27 cellular contexts compared by ENCODE assay signal in the genomic region with DNA sequence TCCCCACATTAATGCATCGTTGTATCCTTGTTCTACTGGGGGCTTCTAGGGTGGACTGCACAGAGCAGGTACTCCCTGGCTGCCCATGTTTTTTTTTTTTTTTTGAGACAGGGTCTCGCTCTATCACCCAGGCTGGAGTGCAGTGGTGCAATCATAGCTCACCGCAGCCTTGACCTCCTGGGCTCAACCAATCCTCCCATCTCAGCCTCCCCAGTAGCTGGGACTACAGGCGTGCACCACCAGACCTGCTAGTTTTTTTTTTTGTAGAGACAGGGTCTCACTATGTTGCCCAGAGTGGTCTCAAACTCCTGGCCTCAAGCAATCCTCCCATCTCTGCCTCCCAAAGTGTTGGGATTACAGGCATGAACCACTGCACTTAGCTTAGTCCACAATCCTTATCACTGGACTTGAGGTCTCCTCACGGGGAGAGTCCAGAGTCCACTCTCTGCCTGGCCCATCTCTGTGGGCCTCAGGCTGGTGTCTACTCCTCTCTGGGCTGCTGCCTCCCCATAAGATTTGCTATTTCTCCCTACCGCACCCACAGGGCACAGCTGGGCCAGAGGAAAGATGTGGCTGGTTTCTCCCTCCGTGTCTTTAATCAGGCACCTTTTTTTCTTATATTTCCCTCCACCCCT. TPM values are rescaled to one million over a fixed set of nuclear protein-coding genes. Genes with fewer than 3 reads are reported as not detected.
DNase-seq lines count a peak whose midpoint lies in the region; ATAC-seq, FAIRE-seq and TF ChIP-seq lines count a peak whose summit lies in the region.
"Had no signal": no experiment of that assay in that cellular context is flagged by ENCODE, and none has a peak within 500 bp of the region (broad histone marks: within the 10 kb centered on the region; RNA-seq: fewer than 3 reads in every experiment).

No MANE protein-coding gene starts in this region.

- intact Hi-C loops in HepG2 (cut with micrococcal nuclease; ENCODE audit: unreplicated experiment) (no loop called here), spleen (cut with DNase I; ENCODE audit: low total_unique reads) (no loop called here), heart left ventricle (cut with DNase I) (no loop called here)
- intact Hi-C loops in CD8-positive, alpha-beta T cell (cut with DNase I, micrococcal nuclease) = no loop called here

- no peak overlapping the region for H3K4me3 ChIP-seq in HepG2 (replicated peaks in 1 of 3; ENCODE audit: insufficient read depth in 1 of 3, low read depth in 2 of 3, low read length in 3 of 3)
- H3K4me3 ChIP-seq in spleen = no peak overlapping the region
- H3K4me3 ChIP-seq in CD8-positive, alpha-beta T cell (ENCODE audit: low read depth, low read length) = no peak overlapping the region
- no peak overlapping the region for H3K4me3 ChIP-seq in heart left ventricle
- H3K4me3 ChIP-seq: A549; BLaER1 treated with 17β-estradiol and CSF1 and Interleukin-3, amounts not matched to agents 10 nM and 100 nM; GM23338 had no signal

- no peak for FAIRE-seq in HepG2 (lab: Jason Lieb, UNC)
- FAIRE-seq: A549, GM12891, GM18507 had no signal

- no peaks in the 10 kb centered on the region for H4K20me1 ChIP-seq in HepG2 (ENCODE audit: insufficient read depth, low read length)
- H4K20me1 ChIP-seq: BLaER1 treated with 17β-estradiol and CSF1 and Interleukin-3, amounts not matched to agents 10 nM and 100 nM had no signal

- no peaks in the 10 kb centered on the region for H3K9me3 ChIP-seq in HepG2 (ENCODE audit: low read length)
- no peaks in the 10 kb centered on the region for H3K9me3 ChIP-seq in spleen
- H3K9me3 ChIP-seq in CD8-positive, alpha-beta T cell (ENCODE audit: low read length) = no peaks in the 10 kb centered on the region
- no peaks in the 10 kb centered on the region for H3K9me3 ChIP-seq in heart left ventricle
- H3K9me3 ChIP-seq: A549; BE2C; BLaER1 treated with 17β-estradiol and CSF1 and Interleukin-3, amounts not matched to agents 10 nM and 100 nM had no signal

- no peaks in the 10 kb centered on the region for H3K4me1 Mint-ChIP-seq in chondrocyte (ENCODE audit: low read depth)
- H3K4me1 Mint-ChIP-seq in CD8-positive, alpha-beta T cell (ENCODE audit: low read depth) = no peaks in the 10 kb centered on the region
- H3K4me1 Mint-ChIP-seq: GM23338, H9 had no signal

- no peaks in the 10 kb centered on the region for H3K36me3 Mint-ChIP-seq in chondrocyte (ENCODE audit: low read depth)
- H3K36me3 Mint-ChIP-seq in CD8-positive, alpha-beta T cell = no peaks in the 10 kb centered on the region
- H3K36me3 Mint-ChIP-seq: CD14-positive monocyte had no signal

- no peak for TF ChIP-seq RAD21 in HepG2 (CRISPR knock-in tag; IDR thresholded peaks at IDR 0.05)

- no peak overlapping the region for H3K4me3 Mint-ChIP-seq in chondrocyte (ENCODE audit: unreplicated experiment)
- no peak overlapping the region for H3K4me3 Mint-ChIP-seq in CD8-positive, alpha-beta T cell
- H3K4me3 Mint-ChIP-seq: CD14-positive monocyte; CD4-positive, alpha-beta T cell; GM23338; H9 had no signal

- ATAC-seq in HepG2 = no peak
- ATAC-seq in CD8-positive, alpha-beta T cell = no peak
- ATAC-seq in heart left ventricle = no peak
- ATAC-seq: GM23338, HCT116 had no signal

- TF ChIP-seq CTCF in chondrocyte (IDR thresholded peaks at IDR 0.05) (no peak), HepG2 (CRISPR knock-in tag; IDR thresholded peaks at IDR 0.05) (no peak), spleen (IDR thresholded peaks at IDR 0.05 in 8 of 11, conservative IDR thresholded peaks at IDR 0.05 in 3 of 11) (no peak), heart left ventricle (IDR thresholded peaks at IDR 0.05) (no peak)
- no peak for TF ChIP-seq CTCF in CD8-positive, alpha-beta T cell (IDR thresholded peaks at IDR 0.05)

- H3K9ac ChIP-seq in HepG2 (ENCODE audit: insufficient read depth, low read depth, low read length) = no peak overlapping the region
- H3K9ac ChIP-seq: BLaER1 treated with 17β-estradiol and CSF1 and Interleukin-3, amounts not matched to agents 10 nM and 100 nM had no signal

- no TSS peak for BruUV-seq in HepG2 (replicated peaks; lab: Mats Ljungman, UMichigan)

- 49% methylated on average over 7 of the region's 7 CpGs for WGBS in HepG2 (ENCODE audit: low lambda C conversion rate)
- WGBS in spleen, 5 donors = 85 to 88% (median 86%) methylated on average over 7 of the region's 7 CpGs
- WGBS in heart left ventricle, 4 donors = 73 to 87% (median 85%) methylated on average over 7 of the region's 7 CpGs

- H3K36me3 ChIP-seq in HepG2 (replicated peaks in 1 of 2; ENCODE audit: control insufficient read depth in 1 of 2, insufficient read depth in 2 of 2, low read length in 2 of 2) (no peaks in the 10 kb centered on the region), spleen (no peaks in the 10 kb centered on the region), heart left ventricle (no peaks in the 10 kb centered on the region)
- no peaks in the 10 kb centered on the region for H3K36me3 ChIP-seq in CD8-positive, alpha-beta T cell (ENCODE audit: insufficient read depth, low read length)
- H3K36me3 ChIP-seq: BE2C; BLaER1 treated with 17β-estradiol and CSF1 and Interleukin-3, amounts not matched to agents 10 nM and 100 nM had no signal

- H3K27ac ChIP-seq in HepG2 (ENCODE audit: extremely low read length, insufficient read depth, low read length) = no peak overlapping the region
- no peak overlapping the region for H3K27ac ChIP-seq in spleen
- no peak overlapping the region for H3K27ac ChIP-seq in CD8-positive, alpha-beta T cell (ENCODE audit: low read depth, low read length)
- no peak overlapping the region for H3K27ac ChIP-seq in heart left ventricle
- H3K27ac ChIP-seq: A549; BLaER1 treated with 17β-estradiol and CSF1 and Interleukin-3, amounts not matched to agents 10 nM and 100 nM had no signal

- H3K27me3 Mint-ChIP-seq in chondrocyte (ENCODE audit: low read depth) = peaks cover 43% of the 10 kb centered on the region
- H3K27me3 Mint-ChIP-seq in CD8-positive, alpha-beta T cell (ENCODE audit: low read depth) = peaks cover 25% of the 10 kb centered on the region

- CTCF ChIA-PET in HepG2 (lab: Yijun Ruan, JAX; ENCODE audit: low intra/inter-chr PET ratio, low total read pairs) = no interaction called here
- CTCF ChIA-PET in CD8-positive, alpha-beta T cell (lab: Charles Lee) = interaction anchor here (0.6 to 2.6 kb wide), 4 partner anchors 145 to 614 kb away, joined by 3 to 9 read pairs (median 4); no protein-coding TSS in a partner anchor

- H3K4me1 ChIP-seq in HepG2 (ENCODE audit: insufficient read depth, low read length) (peaks cover 35% of the 10 kb centered on the region), spleen (peaks cover 0 to 9% (median 2%) of the 10 kb centered on the region in 6 donors), heart left ventricle (peaks cover 0 to 7% (median 0%) of the 10 kb centered on the region in 12 donors)
- H3K4me1 ChIP-seq in CD8-positive, alpha-beta T cell (ENCODE audit: insufficient read depth, low read length) = no peaks in the 10 kb centered on the region
- H3K4me1 ChIP-seq: BE2C had no signal

- H3K27ac Mint-ChIP-seq in chondrocyte (ENCODE audit: unreplicated experiment) = no peak overlapping the region
- H3K27ac Mint-ChIP-seq in CD8-positive, alpha-beta T cell = no peak overlapping the region
- H3K27ac Mint-ChIP-seq: CD14-positive monocyte; CD4-positive, alpha-beta T cell; GM23338; H9 had no signal

- in situ Hi-C loops in HepG2 (cut with HindIII; ENCODE audit: extremely low pct_ligation_motif_present, low pct_unique_long_range_greater_than_20kb) = loop anchor here (25.0 kb wide), 1 partner anchor 477 kb away; the partner anchor contains the start of gene OR1I1

- H3K27me3 ChIP-seq in HepG2 (ENCODE audit: control insufficient read depth in 1 of 2, insufficient read depth in 2 of 2, low read length in 2 of 2) (no peaks in the 10 kb centered on the region), spleen (replicated peaks in 1 of 7) (peaks cover 0 to 63% (median 13%) of the 10 kb centered on the region in 7 donors), heart left ventricle (peaks cover 0 to 33% (median 8%) of the 10 kb centered on the region in 9 donors)
- no peaks in the 10 kb centered on the region for H3K27me3 ChIP-seq in CD8-positive, alpha-beta T cell (ENCODE audit: insufficient read depth, low read length)
- H3K27me3 ChIP-seq: BE2C; BLaER1 treated with 17β-estradiol and CSF1 and Interleukin-3, amounts not matched to agents 10 nM and 100 nM had no signal

- no peak overlapping the region for H2AFZ ChIP-seq in HepG2 (ENCODE audit: low read length)
- H2AFZ ChIP-seq: GM23338 had no signal

- no peak for TF ChIP-seq POLR2A in HepG2 (IDR thresholded peaks at IDR 0.05; ENCODE audit: insufficient read depth in 1 of 2, low read depth in 2 of 2, low read length in 2 of 2)
- no peak for TF ChIP-seq POLR2A in spleen (IDR thresholded peaks at IDR 0.05)
- no peak for TF ChIP-seq POLR2A in heart left ventricle (IDR thresholded peaks at IDR 0.05)

- no peaks in the 10 kb centered on the region for H3K79me2 ChIP-seq in HepG2 (ENCODE audit: insufficient read depth, low read length)

- H3K9me3 Mint-ChIP-seq in chondrocyte (ENCODE audit: low read depth) = no peaks in the 10 kb centered on the region
- H3K9me3 Mint-ChIP-seq in CD8-positive, alpha-beta T cell = no peaks in the 10 kb centered on the region
- H3K9me3 Mint-ChIP-seq: CD4-positive, alpha-beta T cell had no signal

- H3K4me2 ChIP-seq in HepG2 (ENCODE audit: low read depth, low read length) = peak overlapping the region; percentile 67
- H3K4me2 ChIP-seq: A549, GM23338 had no signal

- no peak for TF ChIP-seq EP300 in HepG2 (IDR thresholded peaks at IDR 0.05; ENCODE audit: low read depth in 2 of 2, low read length in 2 of 2)
- TF ChIP-seq EP300 in HepG2 (CRISPR knock-in tag; IDR thresholded peaks at IDR 0.05; ENCODE audit: borderline replicate concordance) = no peak

- peak; percentile 33 for DNase-seq in chondrocyte (ENCODE audit: low spot score)
- no peak for DNase-seq in HepG2 (ENCODE audit: low spot score)
- peak; percentile 29 for DNase-seq in spleen
- no peak for DNase-seq in activated CD4-positive, alpha-beta T cell treated with anti-CD3 and anti-CD28 coated beads for 48 hours
- DNase-seq in CD8-positive, alpha-beta T cell = no peak
- no peak for DNase-seq in heart left ventricle
- DNase-seq: 8988T; ACHN; AML-193; BE2C; Calu3; CD4-positive, alpha-beta T cell; COR-L47; DMS53; DMS79 treated with DMSO at 0.1 percent for 48 hours; GF-D8; H9 had no signal

- POLR2A ChIA-PET in HepG2 (lab: Yijun Ruan, JAX) = no interaction called here
- POLR2A ChIA-PET in CD8-positive, alpha-beta T cell (lab: Charles Lee) = no interaction called here

RNA-seq across cellular contexts. Expression of gene CYP4F8, which starts 50.4 kb away (rescaled TPM):
- not detected in 3 replicates for total RNA-seq in chondrocyte
- total RNA-seq in HepG2 (2016; rRNA removed; fragmentation: Illumina TruSeq; extraction: Trizol) = not detected in 2 replicates
- not detected in 2 replicates for total RNA-seq in HepG2 (2016; cell fraction: cytosol; rRNA removed; fragmentation: Illumina TruSeq; extraction: Trizol; ENCODE audit: low read depth)
- not detected in 2 replicates for total RNA-seq in HepG2 (2016; cell fraction: insoluble cytoplasmic fraction; rRNA removed; fragmentation: Illumina TruSeq; extraction: Trizol)
- not detected in 2 replicates for total RNA-seq in HepG2 (2016; cell fraction: membrane; rRNA removed; fragmentation: Illumina TruSeq; extraction: Trizol)
- not detected in 2 replicates for total RNA-seq in HepG2 (2016; cell fraction: nucleus; rRNA removed; fragmentation: Illumina TruSeq; extraction: Trizol)
- not detected in 2 replicates for polyA plus RNA-seq in HepG2 (2011; rRNA removed)
- not detected in 2 replicates for polyA plus RNA-seq in HepG2 (2011; cell fraction: cytosol; rRNA removed)
- not detected in 2 replicates for polyA plus RNA-seq in HepG2 (2011; cell fraction: nucleus; rRNA removed)
- not detected in 2 replicates for polyA plus RNA-seq in HepG2 (2012)
- polyA plus RNA-seq in HepG2 (2016; cell fraction: cytosol; fragmentation: Illumina TruSeq; extraction: Trizol; ENCODE audit: low read depth) = not detected in 2 replicates
- polyA plus RNA-seq in HepG2 (2016; cell fraction: insoluble cytoplasmic fraction; fragmentation: Illumina TruSeq; extraction: Trizol; ENCODE audit: low read depth) = not detected in 2 replicates
- not detected in 2 replicates for polyA plus RNA-seq in HepG2 (2016; cell fraction: membrane; fragmentation: Illumina TruSeq; extraction: Trizol; ENCODE audit: low read depth)
- polyA plus RNA-seq in HepG2 (2016; cell fraction: nucleus; fragmentation: Illumina TruSeq; extraction: Trizol; ENCODE audit: insufficient read depth, low read depth) = not detected in 2 replicates
- not detected in 2 replicates for polyA minus RNA-seq in HepG2 (2011; rRNA and poly(A)+ RNA removed; ENCODE audit: low replicate concordance)
- polyA minus RNA-seq in HepG2 (2011; cell fraction: cytosol; rRNA and poly(A)+ RNA removed) = not detected in 2 replicates
- not detected in 2 replicates for polyA minus RNA-seq in HepG2 (2011; cell fraction: nucleus; rRNA and poly(A)+ RNA removed)
- total RNA-seq in spleen = not detected
- not detected for polyA plus RNA-seq in spleen
- total RNA-seq in CD8-positive, alpha-beta T cell = not detected
- not detected for total RNA-seq in heart left ventricle
- not detected for polyA plus RNA-seq in heart left ventricle
- total RNA-seq: Calu3; CD4-positive, alpha-beta T cell; Daoy; G401; GM23338; H4; H9 had no signal
- polyA plus RNA-seq: A549, CD14-positive monocyte, GM23338 had no signal

RNA-seq across cellular contexts. Expression of gene CYP4F22, which starts 56.3 kb away (rescaled TPM):
- total RNA-seq in chondrocyte (not detected in 3 replicates), HepG2 (2016; rRNA removed; fragmentation: Illumina TruSeq; extraction: Trizol) (not detected in 2 replicates), spleen (1 to 10 TPM in 1 of 7 donors, under 1 TPM in 4, not detected in 2; 0.28 to 1.2 (median 0.37) TPM), heart left ventricle (under 1 TPM in 1 of 9 donors, not detected in 8; 0.29 TPM)
- not detected in 2 replicates for total RNA-seq in HepG2 (2016; cell fraction: cytosol; rRNA removed; fragmentation: Illumina TruSeq; extraction: Trizol; ENCODE audit: low read depth)
- not detected in 2 replicates for total RNA-seq in HepG2 (2016; cell fraction: insoluble cytoplasmic fraction; rRNA removed; fragmentation: Illumina TruSeq; extraction: Trizol)
- not detected in 2 replicates for total RNA-seq in HepG2 (2016; cell fraction: membrane; rRNA removed; fragmentation: Illumina TruSeq; extraction: Trizol)
- total RNA-seq in HepG2 (2016; cell fraction: nucleus; rRNA removed; fragmentation: Illumina TruSeq; extraction: Trizol) = not detected in 2 replicates
- polyA plus RNA-seq in HepG2 (2011; rRNA removed) (0.05 and 0.09 TPM in 2 replicates), spleen (under 1 TPM; 0.10 to 0.17 (median 0.14) TPM), heart left ventricle (not detected)
- 0.04 TPM in 1 of 2 replicates, not detected in the other for polyA plus RNA-seq in HepG2 (2011; cell fraction: cytosol; rRNA removed)
- 0.06 and 0.07 TPM in 2 replicates for polyA plus RNA-seq in HepG2 (2011; cell fraction: nucleus; rRNA removed)
- 0.08 and 0.13 TPM in 2 replicates for polyA plus RNA-seq in HepG2 (2012)
- polyA plus RNA-seq in HepG2 (2016; cell fraction: cytosol; fragmentation: Illumina TruSeq; extraction: Trizol; ENCODE audit: low read depth) = not detected in 2 replicates
- not detected in 2 replicates for polyA plus RNA-seq in HepG2 (2016; cell fraction: insoluble cytoplasmic fraction; fragmentation: Illumina TruSeq; extraction: Trizol; ENCODE audit: low read depth)
- not detected in 2 replicates for polyA plus RNA-seq in HepG2 (2016; cell fraction: membrane; fragmentation: Illumina TruSeq; extraction: Trizol; ENCODE audit: low read depth)
- not detected in 2 replicates for polyA plus RNA-seq in HepG2 (2016; cell fraction: nucleus; fragmentation: Illumina TruSeq; extraction: Trizol; ENCODE audit: insufficient read depth, low read depth)
- polyA minus RNA-seq in HepG2 (2011; rRNA and poly(A)+ RNA removed; ENCODE audit: low replicate concordance) = not detected in 2 replicates
- polyA minus RNA-seq in HepG2 (2011; cell fraction: cytosol; rRNA and poly(A)+ RNA removed) = not detected in 2 replicates
- polyA minus RNA-seq in HepG2 (2011; cell fraction: nucleus; rRNA and poly(A)+ RNA removed) = not detected in 2 replicates
- total RNA-seq in CD8-positive, alpha-beta T cell = under 1 TPM; 0.36 to 0.46 TPM
- total RNA-seq: Calu3, H9 had no signal

Comparison
In these comparisons a context has a peak if more than half of its experiments do, and no peak if none do; other contexts are left out.
1. DNase-seq: peak in chondrocyte (single experiment) and spleen (single experiment); none in HepG2 (single experiment), activated CD4-positive, alpha-beta T cell treated with anti-CD3 and anti-CD28 coated beads for 48 hours (single experiment), CD8-positive, alpha-beta T cell (0 of 7) and heart left ventricle (0 of 5).